1 cellular context compared by ENCODE assay signal in genomic region chr2:177759443-177759842, GRCh38.
A peak's percentile ranks its signal among the peaks of the same experiment; 100 is the strongest.
TF ChIP-seq lines count a peak whose summit lies in the region.

No MANE protein-coding gene starts in this region.

TF ChIP-seq in K562, 482 proteins besides CTCF, POLR2A, EP300 and RAD21 (continued from another document):
- TF ChIP-seq IRF1 (CRISPR knock-in tag; IDR thresholded peaks at IDR 0.05; ENCODE audit: borderline replicate concordance) (no peak), ZNF518B (CRISPR knock-in tag; IDR thresholded peaks at IDR 0.05) (no peak), GTF2A2 (tag; IDR thresholded peaks at IDR 0.05) (no peak), E2F6 (IDR thresholded peaks at IDR 0.05; ENCODE audit: borderline replicate concordance in 1 of 2, extremely low read depth in 1 of 2, insufficient read depth in 1 of 2, insufficient read length in 1 of 2, low read depth in 1 of 2, low read length in 1 of 2, poor library complexity in 1 of 2, severe bottlenecking in 1 of 2) (no peak), ZFPM2 (CRISPR knock-in tag; IDR thresholded peaks at IDR 0.05) (no peak), ZNF24 (IDR thresholded peaks at IDR 0.05) (no peak), CBX1 (IDR thresholded peaks at IDR 0.05; ENCODE audit: low read depth) (no peak), USF1 (CRISPR knock-in tag; IDR thresholded peaks at IDR 0.05) (no peak), ATF6 (CRISPR knock-in tag; IDR thresholded peaks at IDR 0.05) (no peak), ZNF449 (CRISPR knock-in tag; IDR thresholded peaks at IDR 0.05) (no peak), TCF15 (CRISPR knock-in tag; IDR thresholded peaks at IDR 0.05) (no peak), PCBP2 (IDR thresholded peaks at IDR 0.05; ENCODE audit: low read depth, low read length, poor library complexity, severe bottlenecking) (no peak), ZNF589 (CRISPR knock-in tag; IDR thresholded peaks at IDR 0.05; ENCODE audit: low read depth) (peak; percentile 83), ATF3 (IDR thresholded peaks at IDR 0.05) (peak; percentile 84), ATF3 (CRISPR knock-in tag; conservative IDR thresholded peaks at IDR 0.05) (no peak)
